In the genomic region with DNA sequence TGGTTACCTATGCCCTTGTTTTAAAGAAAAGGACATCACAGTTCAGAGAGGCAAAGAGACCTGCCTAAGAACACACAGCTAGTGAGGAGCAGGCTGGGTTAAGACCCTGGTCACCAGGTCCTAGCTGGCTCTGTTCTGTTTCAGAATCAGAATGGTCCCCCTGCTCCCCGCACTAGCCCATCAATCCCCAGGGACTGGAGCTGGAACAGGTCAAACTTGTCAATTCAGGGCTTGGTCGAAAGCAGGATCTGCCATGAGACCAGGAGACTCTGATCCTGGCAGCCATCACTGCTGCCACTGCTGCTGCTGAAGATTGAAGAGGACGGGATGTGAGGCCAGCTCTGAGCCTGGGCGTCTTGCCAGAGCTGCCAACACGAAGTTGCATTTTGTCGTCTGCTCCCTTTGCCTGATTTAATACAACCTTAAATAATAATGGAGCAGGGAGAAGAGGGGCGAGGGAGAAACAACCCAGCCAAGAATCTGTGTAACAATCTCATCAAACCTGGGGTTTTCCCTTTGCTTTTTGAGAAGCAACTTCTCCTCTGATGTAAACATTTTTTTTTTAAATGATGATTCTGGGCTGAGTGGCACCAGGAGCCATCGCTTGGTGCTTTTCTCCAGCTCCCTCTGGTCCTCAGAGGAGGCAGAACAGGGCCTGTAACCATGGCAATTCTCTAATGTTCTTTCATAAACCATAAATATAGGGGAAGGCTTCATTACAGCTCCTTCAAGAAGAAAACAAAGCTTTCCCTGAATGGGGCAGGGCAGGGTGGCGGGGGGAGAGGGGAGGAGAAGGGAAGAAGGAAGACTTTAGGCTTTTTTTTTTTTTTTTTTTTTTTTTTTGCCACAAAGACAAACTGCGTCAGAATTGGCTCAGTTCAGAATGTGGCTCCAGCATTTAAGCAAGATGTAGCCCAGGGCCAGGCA, we compare ENCODE assay signal across 21 cellular contexts.
DNase-seq lines count a peak whose midpoint lies in the region; ATAC-seq and TF ChIP-seq lines count a peak whose summit lies in the region.
"Had no signal": no experiment of that assay in that cellular context is flagged by ENCODE, and none has a peak within 500 bp of the region (broad histone marks: within the 10 kb centered on the region; RNA-seq: fewer than 3 reads in every experiment).

No MANE protein-coding gene starts in this region.

- no peak for TF ChIP-seq CTCF in A673 (conservative IDR thresholded peaks at IDR 0.05; ENCODE audit: low read depth, low read length)
- no peak for TF ChIP-seq CTCF in natural killer cell (IDR thresholded peaks at IDR 0.05)

- peaks cover 15% of the 10 kb centered on the region for H3K27me3 ChIP-seq in A673 (replicated peaks; ENCODE audit: insufficient read depth, low read depth, low read length, poor library complexity)
- H3K27me3 ChIP-seq: brain microvascular endothelial cell had no signal

- no peaks in the 10 kb centered on the region for H3K36me3 Mint-ChIP-seq in natural killer cell
- H3K36me3 Mint-ChIP-seq: CD4-positive, alpha-beta memory T cell; naive thymus-derived CD8-positive, alpha-beta T cell had no signal

- no peaks in the 10 kb centered on the region for H3K9me3 Mint-ChIP-seq in natural killer cell
- H3K9me3 Mint-ChIP-seq: activated CD4-positive, alpha-beta T cell treated with anti-CD3 and anti-CD28 coated beads, Interleukin-2, amount 10 ng/mL, durations not matched to agents 7 days and 5 days; activated naive CD4-positive, alpha-beta T cell treated with anti-CD3 and anti-CD28 coated beads for 36 hours; CD4-positive, alpha-beta memory T cell; dendritic cell treated with granulocyte-macrophage colony-stimulating factor and Interleukin-4, amounts not matched to agents 40 ng/mL and 50 ng/mL, for 4 days; stimulated activated naive CD8-positive, alpha-beta T cell treated with anti-CD3 and anti-CD28 coated beads, Interleukin-15, amount 100 ng/mL, for 72 hours had no signal

- H3K27ac Mint-ChIP-seq in natural killer cell = no peak overlapping the region
- H3K27ac Mint-ChIP-seq: activated CD4-positive, alpha-beta T cell treated with anti-CD3 and anti-CD28 coated beads, Interleukin-2, amount 10 ng/mL, durations not matched to agents 7 days and 5 days; activated naive CD4-positive, alpha-beta T cell treated with anti-CD3 and anti-CD28 coated beads for 36 hours; CD4-positive, alpha-beta memory T cell; dendritic cell treated with granulocyte-macrophage colony-stimulating factor and Interleukin-4, amounts not matched to agents 40 ng/mL and 50 ng/mL, for 4 days; naive thymus-derived CD8-positive, alpha-beta T cell had no signal

- H3K4me3 Mint-ChIP-seq in natural killer cell = no peak overlapping the region
- H3K4me3 Mint-ChIP-seq: activated CD4-positive, alpha-beta T cell treated with anti-CD3 and anti-CD28 coated beads, Interleukin-2, amount 10 ng/mL, durations not matched to agents 7 days and 5 days; activated naive CD4-positive, alpha-beta T cell treated with anti-CD3 and anti-CD28 coated beads for 36 hours; CD4-positive, alpha-beta memory T cell; dendritic cell treated with granulocyte-macrophage colony-stimulating factor and Interleukin-4, amounts not matched to agents 40 ng/mL and 50 ng/mL, for 4 days; naive thymus-derived CD8-positive, alpha-beta T cell; stimulated activated naive CD8-positive, alpha-beta T cell treated with anti-CD3 and anti-CD28 coated beads, Interleukin-15, amount 100 ng/mL, for 72 hours had no signal

- no TSS peak for BruUV-seq in A673 (replicated peaks; lab: Mats Ljungman, UMichigan)

- no peak for ATAC-seq in HG03135 (IDR thresholded peaks at IDR 0.05; ENCODE audit: unreplicated experiment)
- no peak for ATAC-seq in natural killer cell
- ATAC-seq: naive thymus-derived CD8-positive, alpha-beta T cell; PC-3; stimulated activated naive CD8-positive, alpha-beta T cell treated with anti-CD3 and anti-CD28 coated beads, Interleukin-15, amount 100 ng/mL, for 72 hours had no signal

- CTCF ChIA-PET in A673 (lab: Charles Lee) = no interaction called here

- POLR2A ChIA-PET in A673 (lab: Charles Lee; ENCODE audit: low non-redundant PET) = no interaction called here

- H3K4me1 Mint-ChIP-seq in natural killer cell = no peaks in the 10 kb centered on the region
- H3K4me1 Mint-ChIP-seq: activated CD4-positive, alpha-beta T cell treated with anti-CD3 and anti-CD28 coated beads, Interleukin-2, amount 10 ng/mL, durations not matched to agents 7 days and 5 days; CD4-positive, alpha-beta memory T cell; naive thymus-derived CD8-positive, alpha-beta T cell; stimulated activated naive CD8-positive, alpha-beta T cell treated with anti-CD3 and anti-CD28 coated beads, Interleukin-15, amount 100 ng/mL, for 72 hours had no signal

- peaks cover 7 to 12% of the 10 kb centered on the region in 2 donors for H3K27me3 Mint-ChIP-seq in natural killer cell (ENCODE audit: low read depth in 2 of 2)
- H3K27me3 Mint-ChIP-seq: dendritic cell treated with granulocyte-macrophage colony-stimulating factor and Interleukin-4, amounts not matched to agents 40 ng/mL and 50 ng/mL, for 4 days had no signal

- no peaks in the 10 kb centered on the region for H3K4me1 ChIP-seq in A673 (ENCODE audit: insufficient read depth, low read length, poor library complexity, severe bottlenecking)

- H3K27ac ChIP-seq in A673 (ENCODE audit: low read depth, low read length, poor library complexity, severe bottlenecking) (no peak overlapping the region), cingulate gyrus (ENCODE audit: low read depth, low read length) (peak overlapping the region; percentile 80)
- H3K27ac ChIP-seq: brain microvascular endothelial cell, epithelial cell of prostate had no signal

- DNase-seq in A673 (ENCODE audit: low spot score) (peak; percentile 10), NCI-H1105 (lab: John Stamatoyannopoulos, UW) (peak; percentile 41), middle frontal gyrus (ENCODE audit: extremely low spot score, low spot score) (peak; percentile 14), natural killer cell (no peak)
- no peak for DNase-seq in activated naive CD4-positive, alpha-beta T cell treated with anti-CD3 and anti-CD28 coated beads, Interleukin-2, amount 50 U/mL, for 16 hours
- no peak for DNase-seq in activated CD4-positive, CD25-positive, alpha-beta regulatory T cell (lab: John Stamatoyannopoulos, UW)
- DNase-seq: activated CD4-positive, alpha-beta T cell treated with anti-CD3 and anti-CD28 coated beads, Interleukin-2, amount 10 ng/mL, durations not matched to agents 7 days and 5 days; activated naive CD4-positive, alpha-beta T cell treated with anti-CD3 and anti-CD28 coated beads for 36 hours; activated T-cell treated with anti-CD3 and anti-CD28 coated beads for 4 hours; brain microvascular endothelial cell; CD4-positive, alpha-beta memory T cell; naive thymus-derived CD8-positive, alpha-beta T cell; NCI-H187; NCI-H524; PC-3; stimulated activated naive CD8-positive, alpha-beta T cell treated with anti-CD3 and anti-CD28 coated beads, Interleukin-15, amount 100 ng/mL, for 72 hours had no signal

- no peak overlapping the region for H3K4me3 ChIP-seq in A673 (ENCODE audit: low read depth, low read length, poor library complexity, severe bottlenecking)
- H3K4me3 ChIP-seq: lung had no signal

- H3K36me3 ChIP-seq in A673 (ENCODE audit: insufficient read depth, low read length, poor library complexity, severe bottlenecking) = no peaks in the 10 kb centered on the region
- H3K36me3 ChIP-seq: brain microvascular endothelial cell had no signal

- intact Hi-C loops in A673 (cut with micrococcal nuclease; ENCODE audit: unreplicated experiment) (no loop called here), natural killer cell (cut with micrococcal nuclease) (no loop called here)

- no peaks in the 10 kb centered on the region for H3K9me3 ChIP-seq in A673 (ENCODE audit: low read depth, low read length, poor library complexity, severe bottlenecking)

Comparison
In these comparisons a context has a peak if more than half of its experiments do, and no peak if none do; other contexts are left out.
1. DNase-seq: peak in A673 (single experiment), NCI-H1105 (single experiment) and middle frontal gyrus (single experiment); none in activated naive CD4-positive, alpha-beta T cell treated with anti-CD3 and anti-CD28 coated beads, Interleukin-2, amount 50 U/mL, for 16 hours (single experiment), activated CD4-positive, CD25-positive, alpha-beta regulatory T cell (0 of 4) and natural killer cell (single experiment).